In the genomic region with DNA sequence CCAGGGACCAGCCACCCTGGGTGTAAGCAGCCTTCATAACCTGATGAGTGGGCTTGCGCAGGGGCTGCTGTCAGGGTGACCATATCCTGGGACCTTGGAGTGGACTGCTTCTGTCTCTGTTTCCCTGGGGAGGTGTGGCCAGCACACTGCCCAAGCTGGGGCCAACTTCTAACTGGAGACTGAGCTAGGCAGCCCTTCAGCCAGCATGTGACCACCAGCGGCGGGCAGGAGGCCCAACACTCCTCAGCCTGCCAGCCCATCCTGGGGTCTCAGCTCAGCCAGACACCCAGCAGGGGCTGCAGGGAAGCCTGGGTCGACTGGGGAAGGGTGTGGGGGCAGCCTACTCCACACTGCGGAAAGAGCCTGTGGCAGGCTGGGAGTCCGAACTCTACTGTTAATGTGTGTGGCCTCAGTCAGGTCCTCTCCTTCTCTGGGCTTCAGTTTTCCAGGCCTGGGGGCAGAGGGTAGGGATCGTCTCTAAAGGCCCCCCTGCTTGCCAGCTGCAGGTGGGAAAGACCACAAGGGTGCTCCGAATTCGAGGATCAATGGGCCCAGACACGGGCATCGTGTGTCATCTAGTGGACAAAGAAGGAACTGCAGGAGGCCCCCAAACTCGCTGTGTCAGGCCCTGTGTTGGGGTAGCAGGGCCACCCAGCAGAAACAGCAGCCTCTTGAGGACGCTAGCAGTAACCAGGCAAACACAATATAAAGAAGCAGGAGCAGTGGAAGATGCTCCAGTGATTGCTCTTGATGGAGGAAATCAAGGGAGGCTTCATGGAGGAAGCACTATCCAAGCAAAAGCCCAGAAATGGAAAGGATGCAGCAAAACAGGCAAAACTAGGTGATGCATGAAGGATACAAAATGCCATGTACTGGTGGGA, we compare ENCODE assay signal across 8 cellular contexts. TPM values are rescaled to one million over a fixed set of nuclear protein-coding genes. Genes with fewer than 3 reads are reported as not detected.
DNase-seq lines count a peak whose midpoint lies in the region; ATAC-seq and TF ChIP-seq lines count a peak whose summit lies in the region.

No MANE protein-coding gene starts in this region.

- TF ChIP-seq POLR2A in right lobe of liver (IDR thresholded peaks at IDR 0.05): no peak

- peaks cover 0 to 6% (median 2%) of the 10 kb centered on the region in 4 donors for H3K4me1 ChIP-seq in right lobe of liver

- no peaks in the 10 kb centered on the region for H3K27me3 ChIP-seq in right lobe of liver

- ATAC-seq in activated CD4-positive, CD25-positive, alpha-beta regulatory T cell treated with anti-CD3 and anti-CD28 coated beads, Interleukin-2, amount 50 U/mL, for 24 hours: peak; percentile 50 to 58
- ATAC-seq in right lobe of liver (peak; percentile 39 to 68 (median 63)), HG02763 (IDR thresholded peaks at IDR 0.05; ENCODE audit: unreplicated experiment) (no peak)

- DNase-seq in SIG-M5 treated with dmso at 0.1 percent for 504 hours (lab: John Stamatoyannopoulos, UW; ENCODE audit: unreplicated experiment): peak; percentile 76
- no peak for DNase-seq in SIG-M5 (lab: John Stamatoyannopoulos, UW)
- DNase-seq in NCI-H1048 (lab: John Stamatoyannopoulos, UW): peak; percentile 38
- peak; percentile 80 for DNase-seq in cerebellar cortex (ENCODE audit: low spot score)
- DNase-seq in right lobe of liver: peak in 1 of 3 donors; percentile 57
- peak; percentile 28 to 37 for DNase-seq in stimulated activated CD8-positive, alpha-beta memory T cell treated with anti-CD3 and anti-CD28 coated beads, Interleukin-15, amount 100 ng/mL, for 4 hours (ENCODE audit: low read depth in 2 of 2)

- H3K4me3 ChIP-seq in right lobe of liver: no peak overlapping the region

- H3K36me3 ChIP-seq in right lobe of liver: no peaks in the 10 kb centered on the region

- no peaks in the 10 kb centered on the region for H3K9me3 ChIP-seq in right lobe of liver

- WGBS in right lobe of liver (ENCODE audit: insufficient coverage, low coverage, low lambda C conversion rate, missing lambda C conversion rate): 0% methylated on average over 4 of the region's 13 CpGs

- TF ChIP-seq CTCF in right lobe of liver (IDR thresholded peaks at IDR 0.05): peak; percentile 98 to 99 (median 98)

- no peak overlapping the region for H3K27ac ChIP-seq in right lobe of liver

- intact Hi-C loops in right lobe of liver (cut with DNase I): no loop called here

RNA-seq across cellular contexts. Expression of a gene that starts 2.0 kb away (rescaled TPM):
- 1 to 10 TPM in 2 of 6 experiments, under 1 TPM in 4; 0.60 to 2.8 (median 0.80) TPM for total RNA-seq in right lobe of liver

RNA-seq across cellular contexts. Expression of a gene that starts 7.0 kb away (rescaled TPM):
- total RNA-seq in right lobe of liver: 10 to 100 TPM in 1 of 6 experiments, 1 to 10 TPM in 3, under 1 TPM in 2; 0.55 to 12.2 (median 1.3) TPM

RNA-seq across cellular contexts. Expression of a gene that starts 8.5 kb away (rescaled TPM):
- 10 to 100 TPM; 19.7 to 51.9 (median 30.6) TPM for total RNA-seq in right lobe of liver

RNA-seq across cellular contexts. Expression of a gene that starts 36.4 kb away (rescaled TPM):
- total RNA-seq in right lobe of liver: 1 to 10 TPM; 2.6 to 4.8 (median 4.0) TPM

RNA-seq across cellular contexts. Expression of a gene that starts 37.1 kb away (rescaled TPM):
- total RNA-seq in right lobe of liver: 10 to 100 TPM; 33.1 to 46.5 (median 38.7) TPM
